8 cellular contexts compared by ENCODE assay signal in the genomic region with DNA sequence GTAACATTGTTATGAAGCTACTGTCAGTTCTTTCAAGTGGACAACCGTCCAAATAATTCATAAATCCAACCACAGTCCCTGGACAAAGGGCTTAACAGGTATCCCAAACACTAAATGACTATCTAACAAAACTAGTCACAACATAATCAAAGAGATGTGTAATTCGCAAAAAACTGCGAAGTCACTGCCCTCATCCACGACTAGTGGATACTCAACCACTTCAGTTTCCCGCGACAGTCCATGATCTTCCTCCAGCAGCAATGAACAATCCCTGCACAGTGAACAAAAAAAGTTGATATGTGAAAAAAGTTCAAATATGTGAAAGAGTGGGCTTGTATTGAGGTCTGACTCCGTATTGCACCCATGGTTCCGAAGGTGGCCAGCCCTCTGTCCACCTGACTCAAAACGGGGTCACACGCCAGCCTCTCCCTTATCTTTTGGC. TPM values are rescaled to one million over a fixed set of nuclear protein-coding genes. Genes with fewer than 3 reads are reported as not detected.
DNase-seq lines count a peak whose midpoint lies in the region; ATAC-seq and TF ChIP-seq lines count a peak whose summit lies in the region.

No MANE protein-coding gene starts in this region.

- ATAC-seq in HG02885 (IDR thresholded peaks at IDR 0.05; ENCODE audit: poor library complexity, unreplicated experiment) = no peak
- ATAC-seq in HG03354 (IDR thresholded peaks at IDR 0.05; ENCODE audit: poor library complexity, severe bottlenecking, unreplicated experiment) = no peak

- H3K27ac ChIP-seq in C4-2B (peak overlapping the region; percentile 97), Karpas-422 (ENCODE audit: low read length) (peak overlapping the region; percentile 85; the same call in 1 of the 2 replicates)

- peaks cover 54% of the 10 kb centered on the region for H3K4me1 ChIP-seq in Karpas-422 (ENCODE audit: low read length)
- peaks cover 25% of the 10 kb centered on the region for H3K4me1 ChIP-seq in mononuclear cell (ENCODE audit: insufficient read depth, low read length)

- H2AFZ ChIP-seq in Karpas-422 (ENCODE audit: low read length) = peak overlapping the region; percentile 96

- peaks cover 3% of the 10 kb centered on the region for H3K36me3 ChIP-seq in Karpas-422 (ENCODE audit: insufficient read depth, low read length)

- no peaks in the 10 kb centered on the region for H4K20me1 ChIP-seq in Karpas-422 (ENCODE audit: insufficient read depth, low read depth, low read length)

- no peaks in the 10 kb centered on the region for H3K9me3 ChIP-seq in Karpas-422 (ENCODE audit: low read length)
- H3K9me3 ChIP-seq in mononuclear cell (ENCODE audit: low read depth, low read length) = no peaks in the 10 kb centered on the region

- H3K27me3 ChIP-seq in Karpas-422 (ENCODE audit: low read length) (no peaks in the 10 kb centered on the region), mononuclear cell (ENCODE audit: insufficient read depth, low read length) (no peaks in the 10 kb centered on the region)

- TF ChIP-seq CTCF in C4-2B (conservative IDR thresholded peaks at IDR 0.05) (no peak), choroid plexus epithelial cell (conservative IDR thresholded peaks at IDR 0.05; ENCODE audit: low read depth, low read length) (no peak)

- peaks cover 44% of the 10 kb centered on the region for H3K79me2 ChIP-seq in Karpas-422 (ENCODE audit: low read length)

- no peaks in the 10 kb centered on the region for H3K9me2 ChIP-seq in Karpas-422 (replicated peaks; ENCODE audit: insufficient read depth, low read length)

- peak overlapping the region; percentile 92 for H3K9ac ChIP-seq in Karpas-422 (ENCODE audit: low read length)

- DNase-seq in Karpas-422 = no peak
- no peak for DNase-seq in choroid plexus epithelial cell (ENCODE audit: low read depth)
- DNase-seq in NCI-H748 treated with DMSO at 0.1 percent for 48 hours (lab: John Stamatoyannopoulos, UW) = no peak
- no peak for DNase-seq in C1 segment of cervical spinal cord (lab: John Stamatoyannopoulos, UW)

- peak overlapping the region; percentile 87 for H3K4me3 ChIP-seq in Karpas-422 (ENCODE audit: low read length)
- peak overlapping the region; percentile 87 for H3K4me3 ChIP-seq in choroid plexus epithelial cell (ENCODE audit: low read depth, low read length)
- H3K4me3 ChIP-seq in mononuclear cell (ENCODE audit: low read length) = peak overlapping the region; percentile 73

- H3K4me2 ChIP-seq in Karpas-422 (ENCODE audit: low read depth, low read length, poor library complexity, severe bottlenecking) = peak overlapping the region; percentile 93

RNA-seq across cellular contexts. Expression of a gene that starts 0.3 kb away (rescaled TPM):
- total RNA-seq in Karpas-422 (2014; rRNA removed; shearing (Covaris generic); ENCODE audit: low replicate concordance) = 5.7 and 11.4 TPM in 2 replicates
- 1.4 TPM for total RNA-seq in mononuclear cell

RNA-seq across cellular contexts. Expression of a gene that starts 0.9 kb away (rescaled TPM):
- total RNA-seq in Karpas-422 (2014; rRNA removed; shearing (Covaris generic); ENCODE audit: low replicate concordance) = 14.7 and 21.9 TPM in 2 replicates
- total RNA-seq in mononuclear cell = 6.0 TPM
